Comparison of ENCODE assay signal across 24 cellular contexts in the genomic region with DNA sequence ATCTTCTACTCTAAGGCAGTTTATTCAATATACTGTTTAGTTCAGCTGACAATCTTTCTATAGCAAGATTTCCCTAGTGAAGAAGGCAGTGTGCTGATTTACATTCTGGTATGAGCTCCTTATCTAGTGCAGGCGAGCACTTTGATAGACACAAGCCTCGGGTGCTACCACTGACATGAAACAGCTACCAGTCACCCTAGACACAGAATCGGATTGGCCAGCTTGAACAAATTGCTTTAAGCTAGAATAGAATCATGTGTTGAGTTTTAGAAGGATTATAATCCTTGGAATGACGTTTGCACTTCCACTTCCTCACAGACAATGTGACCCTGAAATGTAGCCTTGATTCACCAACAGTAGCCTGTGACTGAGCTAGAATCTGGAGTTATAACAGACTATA.
DNase-seq lines count a peak whose midpoint lies in the region; ATAC-seq and TF ChIP-seq lines count a peak whose summit lies in the region.
"Had no signal": no experiment of that assay in that cellular context is flagged by ENCODE, and none has a peak within 500 bp of the region (broad histone marks: within the 10 kb centered on the region; RNA-seq: fewer than 3 reads in every experiment).

No MANE protein-coding gene starts in this region.

- H2BK5ac ChIP-seq in trophoblast cell (ENCODE audit: low read depth, low read length, poor library complexity): no peak overlapping the region

- ATAC-seq in Right ventricle myocardium superior (ENCODE audit: poor library complexity) (peak; percentile 56), left cardiac atrium (peak; percentile 54 to 82), HG02885 (IDR thresholded peaks at IDR 0.05; ENCODE audit: poor library complexity, unreplicated experiment) (no peak)
- ATAC-seq: A549, GM12878 had no signal

- 24% methylated on average over 4 of the region's 4 CpGs for WGBS in smooth muscle cell (ENCODE audit: low lambda C conversion rate)
- WGBS in trophoblast cell (ENCODE audit: extremely low coverage, insufficient coverage, insufficient read length): no CpG with 5 or more reads among the region's 4 CpGs

- H3K36me3 ChIP-seq in left ventricle myocardium inferior (no peaks in the 10 kb centered on the region), smooth muscle cell (ENCODE audit: low read depth) (no peaks in the 10 kb centered on the region), trophoblast cell (ENCODE audit: control insufficient read depth in 1 of 2, insufficient read depth in 2 of 2, low read length in 2 of 2) (no peaks in the 10 kb centered on the region)
- H3K36me3 ChIP-seq: BE2C; BLaER1 treated with 17β-estradiol and CSF1 and Interleukin-3, amounts not matched to agents 10 nM and 100 nM had no signal

- H3K79me2 ChIP-seq in smooth muscle cell (ENCODE audit: low read depth) (no peaks in the 10 kb centered on the region), trophoblast cell (ENCODE audit: control insufficient read depth, insufficient read depth, low read length, poor library complexity) (no peaks in the 10 kb centered on the region)

- no peak overlapping the region for H3K18ac ChIP-seq in trophoblast cell (ENCODE audit: low read length)

- peak overlapping the region; percentile 35 for H2AFZ ChIP-seq in smooth muscle cell (ENCODE audit: low read depth)
- H2AFZ ChIP-seq in trophoblast cell (ENCODE audit: insufficient read depth, low read length, poor library complexity): no peak overlapping the region
- H2AFZ ChIP-seq: GM23248 had no signal

- no peak overlapping the region for H4K91ac ChIP-seq in trophoblast cell (ENCODE audit: low read depth, low read length)

- no peak overlapping the region for H2BK120ac ChIP-seq in trophoblast cell (ENCODE audit: insufficient read depth, low read length, poor library complexity)

- H3K27me3 ChIP-seq in left ventricle myocardium inferior (ENCODE audit: low read depth) (no peaks in the 10 kb centered on the region), smooth muscle cell (ENCODE audit: low read depth) (peaks cover 17% of the 10 kb centered on the region), trophoblast cell (ENCODE audit: insufficient read depth, low read length) (no peaks in the 10 kb centered on the region)
- H3K27me3 ChIP-seq: BE2C; BLaER1 treated with 17β-estradiol and CSF1 and Interleukin-3, amounts not matched to agents 10 nM and 100 nM had no signal

- no peak overlapping the region for H2AK5ac ChIP-seq in trophoblast cell (ENCODE audit: low read length)

- H3K9me3 ChIP-seq in left ventricle myocardium inferior (replicated peaks) (no peaks in the 10 kb centered on the region), smooth muscle cell (replicated peaks; ENCODE audit: low read depth) (no peaks in the 10 kb centered on the region), trophoblast cell (ENCODE audit: insufficient read depth, low read depth, low read length) (no peaks in the 10 kb centered on the region)
- H3K9me3 ChIP-seq: A549, BE2C had no signal

- H2BK12ac ChIP-seq in trophoblast cell (ENCODE audit: low read length): no peak overlapping the region

- H3K14ac ChIP-seq in trophoblast cell (ENCODE audit: low read length): no peak overlapping the region

- no peak overlapping the region for H3K4me2 ChIP-seq in smooth muscle cell
- no peak overlapping the region for H3K4me2 ChIP-seq in trophoblast cell (ENCODE audit: low read length)
- H3K4me2 ChIP-seq: A549; BLaER1 treated with 17β-estradiol and CSF1 and Interleukin-3, amounts not matched to agents 10 nM and 100 nM had no signal

- H3K27ac ChIP-seq in left ventricle myocardium inferior (replicated peaks): no peak overlapping the region
- H3K27ac ChIP-seq in smooth muscle cell (ENCODE audit: low read depth): no peak overlapping the region
- H3K27ac ChIP-seq in trophoblast cell (ENCODE audit: low read depth, low read length): no peak overlapping the region
- H3K27ac ChIP-seq: A549; BLaER1 treated with 17β-estradiol and CSF1 and Interleukin-3, amounts not matched to agents 10 nM and 100 nM; GM23248 had no signal

- no peak for DNase-seq in Right ventricle myocardium superior
- DNase-seq in left ventricle myocardium inferior: no peak
- DNase-seq in SK-MEL-5 (ENCODE audit: low read depth, low spot score): peak; percentile 62
- no peak for DNase-seq in left cardiac atrium
- no peak for DNase-seq in smooth muscle cell (lab: John Stamatoyannopoulos, UW; ENCODE audit: unreplicated experiment)
- DNase-seq in activated effector memory CD4-positive, alpha-beta T cell treated with Interleukin-2 at 50 U/mL for 16 hours: no peak
- DNase-seq in trophoblast cell: no peak
- DNase-seq: 8988T; ACHN; AML-193; BE2C; CD4-positive, alpha-beta T cell; CD8-positive, alpha-beta memory T cell; DMS 273 treated with DMSO at 0.1 percent for 48 hours; DMS79; EL; GDM1; GM23248; H7; HCEC 1CT had no signal

- H4K20me1 ChIP-seq in smooth muscle cell (ENCODE audit: low read depth): no peaks in the 10 kb centered on the region
- H4K20me1 ChIP-seq: BLaER1 treated with 17β-estradiol and CSF1 and Interleukin-3, amounts not matched to agents 10 nM and 100 nM had no signal

- no peaks in the 10 kb centered on the region for H3K4me1 ChIP-seq in left ventricle myocardium inferior
- H3K4me1 ChIP-seq in smooth muscle cell (ENCODE audit: low read depth): no peaks in the 10 kb centered on the region
- H3K4me1 ChIP-seq in trophoblast cell (ENCODE audit: control insufficient read depth in 1 of 2, insufficient read depth in 2 of 2, low read length in 2 of 2): no peaks in the 10 kb centered on the region
- H3K4me1 ChIP-seq: A549, BE2C had no signal

- TF ChIP-seq CTCF in left ventricle myocardium inferior (IDR thresholded peaks at IDR 0.05; ENCODE audit: borderline replicate concordance) (no peak), smooth muscle cell (IDR thresholded peaks at IDR 0.05; ENCODE audit: borderline replicate concordance, insufficient read depth, poor library complexity, severe bottlenecking) (no peak)

- no peak overlapping the region for H3K4ac ChIP-seq in trophoblast cell (ENCODE audit: low read depth, low read length)

- no peak overlapping the region for H4K12ac ChIP-seq in trophoblast cell (ENCODE audit: low read depth, low read length)

- no peaks in the 10 kb centered on the region for H3K79me1 ChIP-seq in trophoblast cell (ENCODE audit: low read length)

- H3K9ac ChIP-seq in smooth muscle cell (ENCODE audit: low read depth) (no peak overlapping the region), trophoblast cell (ENCODE audit: low read length) (no peak overlapping the region)
- H3K9ac ChIP-seq: BLaER1 treated with 17β-estradiol and CSF1 and Interleukin-3, amounts not matched to agents 10 nM and 100 nM; GM23248 had no signal

- no peaks in the 10 kb centered on the region for H3F3A ChIP-seq in smooth muscle cell (ENCODE audit: low read depth)

- no peak overlapping the region for H3K4me3 ChIP-seq in left ventricle myocardium inferior
- H3K4me3 ChIP-seq in smooth muscle cell: no peak overlapping the region
- H3K4me3 ChIP-seq in trophoblast cell (ENCODE audit: low read depth, low read length): no peak overlapping the region
- H3K4me3 ChIP-seq: A549; BLaER1 treated with 17β-estradiol and CSF1 and Interleukin-3, amounts not matched to agents 10 nM and 100 nM; GM12878; GM23248 had no signal

- in situ Hi-C loops in SK-MEL-5 (cut with HindIII; ENCODE audit: low pct_unique_long_range_greater_than_20kb, low sequenced_read_pairs): no loop called here

- intact Hi-C loops in Right ventricle myocardium superior (cut with DNase I) (no loop called here), left ventricle myocardium inferior (cut with micrococcal nuclease) (no loop called here), left cardiac atrium (cut with DNase I) (no loop called here)

- no peak overlapping the region for H3K23ac ChIP-seq in trophoblast cell (ENCODE audit: low read length)

- H4K8ac ChIP-seq in trophoblast cell (ENCODE audit: low read depth, low read length): no peak overlapping the region
